1 cellular context compared by ENCODE assay signal in genomic region chr19:3683405-3683865, GRCh38.
TF ChIP-seq lines count a peak whose summit lies in the region.

No MANE protein-coding gene starts in this region.

TF ChIP-seq in K562, 482 proteins besides CTCF, POLR2A, EP300 and RAD21 (continued from another document and continues in another):
- TF ChIP-seq, protein P1, sequence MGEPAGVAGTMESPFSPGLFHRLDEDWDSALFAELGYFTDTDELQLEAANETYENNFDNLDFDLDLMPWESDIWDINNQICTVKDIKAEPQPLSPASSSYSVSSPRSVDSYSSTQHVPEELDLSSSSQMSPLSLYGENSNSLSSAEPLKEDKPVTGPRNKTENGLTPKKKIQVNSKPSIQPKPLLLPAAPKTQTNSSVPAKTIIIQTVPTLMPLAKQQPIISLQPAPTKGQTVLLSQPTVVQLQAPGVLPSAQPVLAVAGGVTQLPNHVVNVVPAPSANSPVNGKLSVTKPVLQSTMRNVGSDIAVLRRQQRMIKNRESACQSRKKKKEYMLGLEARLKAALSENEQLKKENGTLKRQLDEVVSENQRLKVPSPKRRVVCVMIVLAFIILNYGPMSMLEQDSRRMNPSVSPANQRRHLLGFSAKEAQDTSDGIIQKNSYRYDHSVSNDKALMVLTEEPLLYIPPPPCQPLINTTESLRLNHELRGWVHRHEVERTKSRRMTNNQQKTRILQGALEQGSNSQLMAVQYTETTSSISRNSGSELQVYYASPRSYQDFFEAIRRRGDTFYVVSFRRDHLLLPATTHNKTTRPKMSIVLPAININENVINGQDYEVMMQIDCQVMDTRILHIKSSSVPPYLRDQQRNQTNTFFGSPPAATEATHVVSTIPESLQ (CRISPR knock-in tag; IDR thresholded peaks at IDR 0.05), result no peak
- no peak for TF ChIP-seq FOXA1 (IDR thresholded peaks at IDR 0.05; ENCODE audit: borderline replicate concordance)
- TF ChIP-seq SIRT6 (IDR thresholded peaks at IDR 0.05; ENCODE audit: low read depth, low read length), result no peak
- peak; percentile 75 for TF ChIP-seq TFAP4 (CRISPR knock-in tag; IDR thresholded peaks at IDR 0.05; ENCODE audit: borderline replicate concordance)
- TF ChIP-seq KAT8 (IDR thresholded peaks at IDR 0.05; ENCODE audit: low read depth), result no peak
- no peak for TF ChIP-seq JUND (IDR thresholded peaks at IDR 0.05; ENCODE audit: borderline replicate concordance, low read depth, low read length)
- TF ChIP-seq JUND (tag; IDR thresholded peaks at IDR 0.05; ENCODE audit: borderline replicate concordance, low read depth, low read length), result no peak
- no peak for TF ChIP-seq DACH1 (IDR thresholded peaks at IDR 0.05; ENCODE audit: partially characterized antibody)
- no peak; the same call in 1 of the 2 replicates for TF ChIP-seq CREB1 (IDR thresholded peaks at IDR 0.05)
- TF ChIP-seq CREB1 (CRISPR knock-in tag; IDR thresholded peaks at IDR 0.05), result 0 out of 2 replicates have a peak, but pooled peaks have one; percentile 38
- no peak for TF ChIP-seq CBFA2T3 (IDR thresholded peaks at IDR 0.05)
- TF ChIP-seq, protein P2, sequence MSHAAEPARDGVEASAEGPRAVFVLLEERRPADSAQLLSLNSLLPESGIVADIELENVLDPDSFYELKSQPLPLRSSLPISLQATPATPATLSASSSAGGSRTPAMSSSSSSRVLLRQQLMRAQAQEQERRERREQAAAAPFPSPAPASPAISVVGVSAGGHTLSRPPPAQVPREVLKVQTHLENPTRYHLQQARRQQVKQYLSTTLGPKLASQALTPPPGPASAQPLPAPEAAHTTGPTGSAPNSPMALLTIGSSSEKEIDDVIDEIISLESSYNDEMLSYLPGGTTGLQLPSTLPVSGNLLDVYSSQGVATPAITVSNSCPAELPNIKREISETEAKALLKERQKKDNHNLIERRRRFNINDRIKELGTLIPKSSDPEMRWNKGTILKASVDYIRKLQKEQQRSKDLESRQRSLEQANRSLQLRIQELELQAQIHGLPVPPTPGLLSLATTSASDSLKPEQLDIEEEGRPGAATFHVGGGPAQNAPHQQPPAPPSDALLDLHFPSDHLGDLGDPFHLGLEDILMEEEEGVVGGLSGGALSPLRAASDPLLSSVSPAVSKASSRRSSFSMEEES (CRISPR knock-in tag; IDR thresholded peaks at IDR 0.05), result no peak
- peak; percentile 85; the same call in 1 of the 2 replicates for TF ChIP-seq PTBP1 (IDR thresholded peaks at IDR 0.05; ENCODE audit: low read depth, low read length)
- TF ChIP-seq ZNF212 (CRISPR knock-in tag; IDR thresholded peaks at IDR 0.05), result no peak
- no peak for TF ChIP-seq XRCC4 (IDR thresholded peaks at IDR 0.05; ENCODE audit: extremely low read depth, insufficient read depth, insufficient read length)
- 0 out of 2 replicates have a peak, but pooled peaks have one; percentile 49 for TF ChIP-seq ZBTB33 (CRISPR knock-in tag; IDR thresholded peaks at IDR 0.05)
- TF ChIP-seq ZNF785 (CRISPR knock-in tag; IDR thresholded peaks at IDR 0.05), result no peak
- TF ChIP-seq ELF4 (CRISPR knock-in tag; IDR thresholded peaks at IDR 0.05), result no peak
- no peak for TF ChIP-seq ASH1L (IDR thresholded peaks at IDR 0.05; ENCODE audit: borderline replicate concordance, low read depth, partially characterized antibody)
- no peak for TF ChIP-seq FOXK2 (conservative IDR thresholded peaks at IDR 0.05 in 1 of 2, IDR thresholded peaks at IDR 0.05 in 1 of 2; ENCODE audit: low read depth in 2 of 2)
- TF ChIP-seq HNRNPK (IDR thresholded peaks at IDR 0.05; ENCODE audit: low read depth, low read length, poor library complexity, severe bottlenecking), result no peak
- TF ChIP-seq NCOA6 (IDR thresholded peaks at IDR 0.05), result no peak
- TF ChIP-seq ZNF395 (CRISPR knock-in tag; IDR thresholded peaks at IDR 0.05), result no peak
- no peak for TF ChIP-seq STAT5B (CRISPR knock-in tag; IDR thresholded peaks at IDR 0.05)
- TF ChIP-seq VEZF1 (CRISPR knock-in tag; IDR thresholded peaks at IDR 0.05), result no peak
- TF ChIP-seq MEIS2 (IDR thresholded peaks at IDR 0.05; ENCODE audit: partially characterized antibody), result no peak
- TF ChIP-seq POLR2G (IDR thresholded peaks at IDR 0.05; ENCODE audit: low read depth, low read length), result 0 out of 2 replicates have a peak, but pooled peaks have one; percentile 26
- TF ChIP-seq THAP7 (CRISPR knock-in tag; IDR thresholded peaks at IDR 0.05), result no peak
- TF ChIP-seq ZBTB12 (CRISPR knock-in tag; IDR thresholded peaks at IDR 0.05), result no peak
- TF ChIP-seq, protein P3, sequence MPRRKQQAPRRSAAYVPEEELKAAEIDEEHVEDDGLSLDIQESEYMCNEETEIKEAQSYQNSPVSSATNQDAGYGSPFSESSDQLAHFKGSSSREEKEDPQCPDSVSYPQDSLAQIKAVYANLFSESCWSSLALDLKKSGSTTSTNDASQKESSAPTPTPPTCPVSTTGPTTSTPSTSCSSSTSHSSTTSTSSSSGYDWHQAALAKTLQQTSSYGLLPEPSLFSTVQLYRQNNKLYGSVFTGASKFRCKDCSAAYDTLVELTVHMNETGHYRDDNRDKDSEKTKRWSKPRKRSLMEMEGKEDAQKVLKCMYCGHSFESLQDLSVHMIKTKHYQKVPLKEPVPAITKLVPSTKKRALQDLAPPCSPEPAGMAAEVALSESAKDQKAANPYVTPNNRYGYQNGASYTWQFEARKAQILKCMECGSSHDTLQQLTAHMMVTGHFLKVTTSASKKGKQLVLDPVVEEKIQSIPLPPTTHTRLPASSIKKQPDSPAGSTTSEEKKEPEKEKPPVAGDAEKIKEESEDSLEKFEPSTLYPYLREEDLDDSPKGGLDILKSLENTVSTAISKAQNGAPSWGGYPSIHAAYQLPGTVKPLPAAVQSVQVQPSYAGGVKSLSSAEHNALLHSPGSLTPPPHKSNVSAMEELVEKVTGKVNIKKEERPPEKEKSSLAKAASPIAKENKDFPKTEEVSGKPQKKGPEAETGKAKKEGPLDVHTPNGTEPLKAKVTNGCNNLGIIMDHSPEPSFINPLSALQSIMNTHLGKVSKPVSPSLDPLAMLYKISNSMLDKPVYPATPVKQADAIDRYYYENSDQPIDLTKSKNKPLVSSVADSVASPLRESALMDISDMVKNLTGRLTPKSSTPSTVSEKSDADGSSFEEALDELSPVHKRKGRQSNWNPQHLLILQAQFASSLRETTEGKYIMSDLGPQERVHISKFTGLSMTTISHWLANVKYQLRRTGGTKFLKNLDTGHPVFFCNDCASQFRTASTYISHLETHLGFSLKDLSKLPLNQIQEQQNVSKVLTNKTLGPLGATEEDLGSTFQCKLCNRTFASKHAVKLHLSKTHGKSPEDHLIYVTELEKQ (CRISPR knock-in tag; IDR thresholded peaks at IDR 0.05), result no peak
- TF ChIP-seq GATA2 (CRISPR knock-in tag; IDR thresholded peaks at IDR 0.05), result peak; percentile 29; the same call in 1 of the 2 replicates
- TF ChIP-seq ZNF668 (CRISPR knock-in tag; IDR thresholded peaks at IDR 0.05), result no peak
- TF ChIP-seq, protein P4, sequence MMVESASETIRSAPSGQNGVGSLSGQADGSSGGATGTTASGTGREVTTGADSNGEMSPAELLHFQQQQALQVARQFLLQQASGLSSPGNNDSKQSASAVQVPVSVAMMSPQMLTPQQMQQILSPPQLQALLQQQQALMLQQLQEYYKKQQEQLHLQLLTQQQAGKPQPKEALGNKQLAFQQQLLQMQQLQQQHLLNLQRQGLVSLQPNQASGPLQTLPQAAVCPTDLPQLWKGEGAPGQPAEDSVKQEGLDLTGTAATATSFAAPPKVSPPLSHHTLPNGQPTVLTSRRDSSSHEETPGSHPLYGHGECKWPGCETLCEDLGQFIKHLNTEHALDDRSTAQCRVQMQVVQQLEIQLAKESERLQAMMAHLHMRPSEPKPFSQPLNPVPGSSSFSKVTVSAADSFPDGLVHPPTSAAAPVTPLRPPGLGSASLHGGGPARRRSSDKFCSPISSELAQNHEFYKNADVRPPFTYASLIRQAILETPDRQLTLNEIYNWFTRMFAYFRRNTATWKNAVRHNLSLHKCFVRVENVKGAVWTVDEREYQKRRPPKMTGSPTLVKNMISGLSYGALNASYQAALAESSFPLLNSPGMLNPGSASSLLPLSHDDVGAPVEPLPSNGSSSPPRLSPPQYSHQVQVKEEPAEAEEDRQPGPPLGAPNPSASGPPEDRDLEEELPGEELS (CRISPR knock-in tag; IDR thresholded peaks at IDR 0.05; ENCODE audit: borderline replicate concordance), result 0 out of 2 replicates have a peak, but pooled peaks have one; percentile 20
- TF ChIP-seq CREM (IDR thresholded peaks at IDR 0.05; ENCODE audit: low read depth), result peak; percentile 66
- TF ChIP-seq MAX (CRISPR knock-in tag; IDR thresholded peaks at IDR 0.05), result peak; percentile 66; the same call in 1 of the 2 replicates
- TF ChIP-seq RBM15 (IDR thresholded peaks at IDR 0.05; ENCODE audit: insufficient read depth, low read length), result no peak
- peak; percentile 97 for TF ChIP-seq BCOR (IDR thresholded peaks at IDR 0.05)
- no peak for TF ChIP-seq ZNF23 (CRISPR knock-in tag; IDR thresholded peaks at IDR 0.05)
- TF ChIP-seq ZNF121 (CRISPR knock-in tag; conservative IDR thresholded peaks at IDR 0.05), result no peak
- TF ChIP-seq ADNP (tag; IDR thresholded peaks at IDR 0.05), result peak; percentile 71; the same call in 1 of the 2 replicates
- TF ChIP-seq ATF4 (CRISPR knock-in tag; IDR thresholded peaks at IDR 0.05), result no peak
- TF ChIP-seq MAFF (IDR thresholded peaks at IDR 0.05; ENCODE audit: low read length), result no peak
- peak; percentile 74 for TF ChIP-seq CHD4 (IDR thresholded peaks at IDR 0.05; ENCODE audit: insufficient read depth, insufficient replicate concordance, low read depth, low read length, poor library complexity, severe bottlenecking)
- TF ChIP-seq PYGO2 (tag; IDR thresholded peaks at IDR 0.05), result no peak
- no peak for TF ChIP-seq RFX7 (CRISPR knock-in tag; IDR thresholded peaks at IDR 0.05)
- TF ChIP-seq ZSCAN29 (IDR thresholded peaks at IDR 0.05), result no peak
